ENCODE assay signal across 8 cellular contexts in genomic region chr2:219598308-219599078, GRCh38. TPM values are rescaled to one million over a fixed set of nuclear protein-coding genes. Genes with fewer than 3 reads are reported as not detected.
DNase-seq lines count a peak whose midpoint lies in the region; ATAC-seq and TF ChIP-seq lines count a peak whose summit lies in the region.

No MANE protein-coding gene starts in this region.

- intact Hi-C loops in lower leg skin (cut with DNase I; ENCODE audit: low total_unique reads): no loop called here

- DNase-seq in GM23248 (peak; percentile 20), lower leg skin (ENCODE audit: low spot score in 2 of 2) (no peak), DMS53 treated with DMSO at 0.1 percent for 48 hours (lab: John Stamatoyannopoulos, UW; ENCODE audit: unreplicated experiment) (no peak), NCI-H128 (lab: John Stamatoyannopoulos, UW; ENCODE audit: unreplicated experiment) (no peak), SW 1271 (lab: John Stamatoyannopoulos, UW) (no peak)
- no peak for DNase-seq in activated naive CD8-positive, alpha-beta T cell treated with anti-CD3 and anti-CD28 coated beads, Interleukin-2, amount 50 U/mL, for 24 hours

- peak overlapping the region; percentile 90 for H3K4me3 ChIP-seq in GM23248
- peak overlapping the region; percentile 31 for H3K4me3 ChIP-seq in lower leg skin (ENCODE audit: low read depth, poor library complexity, severe bottlenecking)
- H3K4me3 ChIP-seq in urinary bladder (ENCODE audit: low read depth, low read length): peak overlapping the region; percentile 52

- TF ChIP-seq CTCF in 22Rv1 (IDR thresholded peaks at IDR 0.05): no peak
- no peak for TF ChIP-seq CTCF in lower leg skin (IDR thresholded peaks at IDR 0.05)

- TF ChIP-seq POLR2A in lower leg skin (IDR thresholded peaks at IDR 0.05): no peak

- WGBS in GM23248 (ENCODE audit: low coverage in 1 of 2, low lambda C conversion rate in 2 of 2, missing lambda C conversion rate in 2 of 2), 2 experiments: 32 to 34% methylated on average over 9 of the region's 9 CpGs
- WGBS in lower leg skin, 2 donors: 24 to 27% methylated on average over 9 of the region's 9 CpGs
- WGBS in urinary bladder: 28% methylated on average over 9 of the region's 9 CpGs

- H3K27me3 ChIP-seq in GM23248 (replicated peaks; ENCODE audit: insufficient read depth): no peaks in the 10 kb centered on the region

- H3K27me3 Mint-ChIP-seq in activated naive CD8-positive, alpha-beta T cell treated with anti-CD3 and anti-CD28 coated beads, Interleukin-2, amount 50 U/mL, for 24 hours: no peaks in the 10 kb centered on the region

- peak overlapping the region; percentile 99 for H2AFZ ChIP-seq in GM23248

- H3K4me2 ChIP-seq in GM23248 (ENCODE audit: unreplicated experiment): peak overlapping the region; percentile 92

- ATAC-seq in activated naive CD8-positive, alpha-beta T cell treated with anti-CD3 and anti-CD28 coated beads, Interleukin-2, amount 50 U/mL, for 24 hours: no peak

- in situ Hi-C loops in GM23248 (cut with MboI): no loop called here

- H3K9ac ChIP-seq in GM23248: peak overlapping the region; percentile 88

- peaks cover 15% of the 10 kb centered on the region for H3K36me3 Mint-ChIP-seq in activated naive CD8-positive, alpha-beta T cell treated with anti-CD3 and anti-CD28 coated beads, Interleukin-2, amount 50 U/mL, for 24 hours (ENCODE audit: low read depth)

- no peaks in the 10 kb centered on the region for H4K20me1 ChIP-seq in GM23248 (ENCODE audit: insufficient read depth)

- no peaks in the 10 kb centered on the region for H3K9me2 ChIP-seq in GM23248 (ENCODE audit: insufficient read depth)

- peak overlapping the region; percentile 87 for H3K27ac ChIP-seq in 22Rv1
- peak overlapping the region; percentile 84 for H3K27ac ChIP-seq in GM23248
- H3K27ac ChIP-seq in urinary bladder (ENCODE audit: low read depth): peak overlapping the region; percentile 59

- H3K4me1 Mint-ChIP-seq in activated naive CD8-positive, alpha-beta T cell treated with anti-CD3 and anti-CD28 coated beads, Interleukin-2, amount 50 U/mL, for 24 hours: peaks cover 20% of the 10 kb centered on the region

- H3K4me3 Mint-ChIP-seq in activated naive CD8-positive, alpha-beta T cell treated with anti-CD3 and anti-CD28 coated beads, Interleukin-2, amount 50 U/mL, for 24 hours: peak overlapping the region; percentile 95

- H3F3A ChIP-seq in GM23248 (ENCODE audit: insufficient read depth): peaks cover 16% of the 10 kb centered on the region

- H3K36me3 ChIP-seq in GM23248 (ENCODE audit: low read depth): 0 out of 2 replicates have a peak, but pooled peaks cover 4% of the 10 kb centered on the region
- no peaks in the 10 kb centered on the region for H3K36me3 ChIP-seq in urinary bladder (ENCODE audit: insufficient read depth)

- no peaks in the 10 kb centered on the region for H3K9me3 ChIP-seq in GM23248 (ENCODE audit: low read depth)

- H3K4me1 ChIP-seq in GM23248 (ENCODE audit: insufficient read depth) (peaks cover 11% of the 10 kb centered on the region), urinary bladder (ENCODE audit: insufficient read depth) (no peaks in the 10 kb centered on the region)

- no peaks in the 10 kb centered on the region for H3K9me3 Mint-ChIP-seq in activated naive CD8-positive, alpha-beta T cell treated with anti-CD3 and anti-CD28 coated beads, Interleukin-2, amount 50 U/mL, for 24 hours

- H3K27ac Mint-ChIP-seq in activated naive CD8-positive, alpha-beta T cell treated with anti-CD3 and anti-CD28 coated beads, Interleukin-2, amount 50 U/mL, for 24 hours: peak overlapping the region; percentile 97

- H3K79me2 ChIP-seq in GM23248 (ENCODE audit: insufficient read depth): peaks cover 13% of the 10 kb centered on the region

RNA-seq across cellular contexts. Expression of gene STK11IP, which starts 0.8 kb away (rescaled TPM):
- total RNA-seq in GM23248 (2014; rRNA removed; shearing (Covaris generic)): 10.5 and 13.9 TPM in 2 replicates
- 7.3 and 7.9 TPM in 2 replicates for polyA plus RNA-seq in GM23248 (2016; fragmentation: Nextera tagmentation; extraction: Ambion mirVana)
- 10 to 100 TPM; 13.3 to 37.8 (median 18.9) TPM for total RNA-seq in lower leg skin
- total RNA-seq in urinary bladder: 19.8 TPM
- polyA plus RNA-seq in urinary bladder: 19.7 TPM

RNA-seq across cellular contexts. Expression of gene INHA, which starts 26.4 kb away (rescaled TPM):
- 0.11 TPM in 1 of 2 replicates, not detected in the other for total RNA-seq in GM23248 (2014; rRNA removed; shearing (Covaris generic))
- polyA plus RNA-seq in GM23248 (2016; fragmentation: Nextera tagmentation; extraction: Ambion mirVana) (0.19 and 0.36 TPM in 2 replicates), urinary bladder (0.49 TPM)
- total RNA-seq in lower leg skin (1 to 10 TPM in 1 of 4 donors, under 1 TPM in 2, not detected in 1; 0.58 to 1.4 (median 0.84) TPM), urinary bladder (not detected)

RNA-seq across cellular contexts. Expression of gene OBSL1, which starts 27.2 kb away (rescaled TPM):
- total RNA-seq in GM23248 (2014; rRNA removed; shearing (Covaris generic)): 68.7 and 84.9 TPM in 2 replicates
- 12.8 and 13.8 TPM in 2 replicates for polyA plus RNA-seq in GM23248 (2016; fragmentation: Nextera tagmentation; extraction: Ambion mirVana)
- 10 to 100 TPM; 34.2 to 52.7 (median 42.7) TPM for total RNA-seq in lower leg skin
- total RNA-seq in urinary bladder: 43.5 TPM
- polyA plus RNA-seq in urinary bladder: 67.9 TPM

RNA-seq across cellular contexts. Expression of gene SLC4A3, which starts 28.9 kb away (rescaled TPM):
- 0.54 and 1.6 TPM in 2 replicates for total RNA-seq in GM23248 (2014; rRNA removed; shearing (Covaris generic))
- polyA plus RNA-seq in GM23248 (2016; fragmentation: Nextera tagmentation; extraction: Ambion mirVana): 0.79 and 0.96 TPM in 2 replicates
- total RNA-seq in lower leg skin: 1 to 10 TPM in 2 of 4 donors, under 1 TPM in 2; 0.34 to 2.1 (median 0.90) TPM
- total RNA-seq in urinary bladder: 1.3 TPM
- 2.6 TPM for polyA plus RNA-seq in urinary bladder

RNA-seq across cellular contexts. Expression of gene TMEM198, which starts 54.7 kb away (rescaled TPM):
- total RNA-seq in GM23248 (2014; rRNA removed; shearing (Covaris generic)): 5.8 and 6.2 TPM in 2 replicates
- 1.7 and 2.2 TPM in 2 replicates for polyA plus RNA-seq in GM23248 (2016; fragmentation: Nextera tagmentation; extraction: Ambion mirVana)
- 1 to 10 TPM in 2 of 4 donors, under 1 TPM in 2; 0.17 to 2.1 (median 1.0) TPM for total RNA-seq in lower leg skin
- 2.0 TPM for total RNA-seq in urinary bladder
- polyA plus RNA-seq in urinary bladder: 6.0 TPM

Comparison
In these comparisons a context has a peak if more than half of its experiments do, and no peak if none do; other contexts are left out.
1. H3K4me3 ChIP-seq: peak in every context shown above with its lines; median percentile 90 in GM23248; 52 in urinary bladder; 31 in lower leg skin.